ENCODE assay signal across 9 cellular contexts in genomic region chr5:96961053-96961452, GRCh38. TPM values are rescaled to one million over a fixed set of nuclear protein-coding genes. Genes with fewer than 3 reads are reported as not detected.
DNase-seq lines count a peak whose midpoint lies in the region; ATAC-seq lines count a peak whose summit lies in the region.
"Had no signal": no experiment of that assay in that cellular context is flagged by ENCODE, and none has a peak within 500 bp of the region (broad histone marks: within the 10 kb centered on the region; RNA-seq: fewer than 3 reads in every experiment).

No MANE protein-coding gene starts in this region.

- H3K4me3 Mint-ChIP-seq in activated T-cell treated with anti-CD3 and anti-CD28 coated beads, Interleukin-2, amount 50 U/mL, for 24 hours, result peak overlapping the region; percentile 50
- no peak overlapping the region for H3K4me3 Mint-ChIP-seq in stimulated activated naive B cell treated with anti-CD40 and anti-IgM and Interleukin-4, amounts not matched to agents 10 μg/mL and 1 μg/mL and 100 μg/mL, for 72 hours

- H3K27me3 Mint-ChIP-seq in activated T-cell treated with anti-CD3 and anti-CD28 coated beads, Interleukin-2, amount 50 U/mL, for 24 hours, result no peaks in the 10 kb centered on the region
- H3K27me3 Mint-ChIP-seq in stimulated activated naive B cell treated with anti-CD40 and anti-IgM and Interleukin-4, amounts not matched to agents 10 μg/mL and 1 μg/mL and 100 μg/mL, for 72 hours, result no peaks in the 10 kb centered on the region

- peaks cover 1% of the 10 kb centered on the region for H3K9me3 Mint-ChIP-seq in activated T-cell treated with anti-CD3 and anti-CD28 coated beads, Interleukin-2, amount 50 U/mL, for 24 hours
- peaks cover 0 to 3% of the 10 kb centered on the region in 2 donors for H3K9me3 Mint-ChIP-seq in stimulated activated naive B cell treated with anti-CD40 and anti-IgM and Interleukin-4, amounts not matched to agents 10 μg/mL and 1 μg/mL and 100 μg/mL, for 72 hours

- peaks cover 85% of the 10 kb centered on the region for H3K4me1 Mint-ChIP-seq in activated T-cell treated with anti-CD3 and anti-CD28 coated beads, Interleukin-2, amount 50 U/mL, for 24 hours (ENCODE audit: low read depth)
- H3K4me1 Mint-ChIP-seq in stimulated activated naive B cell treated with anti-CD40 and anti-IgM and Interleukin-4, amounts not matched to agents 10 μg/mL and 1 μg/mL and 100 μg/mL, for 72 hours, result peaks cover 39 to 61% of the 10 kb centered on the region in 2 donors

- intact Hi-C loops in left colon (cut with DNase I, micrococcal nuclease), result no loop called here

- ATAC-seq in HG03045 (IDR thresholded peaks at IDR 0.05; ENCODE audit: unreplicated experiment) (peak; percentile 51), left colon (no peak)
- ATAC-seq in stimulated activated naive B cell treated with anti-CD40 and anti-IgM and Interleukin-4, amounts not matched to agents 10 μg/mL and 1 μg/mL and 100 μg/mL, for 72 hours (replicated peaks), result peak; percentile 51 to 64

- H3K27ac Mint-ChIP-seq in activated T-cell treated with anti-CD3 and anti-CD28 coated beads, Interleukin-2, amount 50 U/mL, for 24 hours, result peak overlapping the region; percentile 82
- no peak overlapping the region for H3K27ac Mint-ChIP-seq in stimulated activated naive B cell treated with anti-CD40 and anti-IgM and Interleukin-4, amounts not matched to agents 10 μg/mL and 1 μg/mL and 100 μg/mL, for 72 hours

- peaks cover 21% of the 10 kb centered on the region for H3K36me3 Mint-ChIP-seq in activated T-cell treated with anti-CD3 and anti-CD28 coated beads, Interleukin-2, amount 50 U/mL, for 24 hours (ENCODE audit: low read depth)
- H3K36me3 Mint-ChIP-seq in stimulated activated naive B cell treated with anti-CD40 and anti-IgM and Interleukin-4, amounts not matched to agents 10 μg/mL and 1 μg/mL and 100 μg/mL, for 72 hours, result peaks cover 16 to 25% of the 10 kb centered on the region in 2 donors

- DNase-seq in activated T-cell treated with anti-CD3 and anti-CD28 coated beads, Interleukin-2, amount 50 U/mL, for 24 hours, result no peak
- no peak for DNase-seq in activated T-cell treated with anti-CD3 and anti-CD28 coated beads, Interleukin-2, amount 50 U/mL, for 1 hour
- DNase-seq in RPMI8226 (peak; percentile 38), HK-2 (ENCODE audit: unreplicated experiment) (no peak), left colon (no peak)
- no peak for DNase-seq in stimulated activated naive B cell treated with anti-CD40 and anti-IgM and Interleukin-4, amounts not matched to agents 10 μg/mL and 1 μg/mL and 100 μg/mL, for 72 hours
- DNase-seq in activated CD4-positive, CD25-positive, alpha-beta regulatory T cell treated with anti-CD3 and anti-CD28 coated beads, Interleukin-2, amount 50 U/mL, for 72 hours, result no peak
- DNase-seq: NCI-H69 had no signal

RNA-seq across cellular contexts. Expression of gene LNPEP, which starts 25.2 kb away (rescaled TPM):
- 10 to 100 TPM; 32.2 to 34.4 TPM for total RNA-seq in left colon
